ENCODE assay signal across 8 cellular contexts in genomic region chr13:45417790-45418534, GRCh38. TPM values are rescaled to one million over a fixed set of nuclear protein-coding genes. Genes with fewer than 3 reads are reported as not detected.
A peak's percentile ranks its signal among the peaks of the same experiment; 100 is the strongest.
DNase-seq lines count a peak whose midpoint lies in the region; ATAC-seq and TF ChIP-seq lines count a peak whose summit lies in the region.

Gene SLC25A30 (minus strand): TSS chr13:45418373. CDS start chr13:45411425, 6,948 bp downstream.

- peak within 1 kb of the TSS; percentile 86 for H2AFZ ChIP-seq in DND-41 (ENCODE audit: low read depth, low read length)
- H2AFZ ChIP-seq in Karpas-422 (ENCODE audit: low read length): peak within 1 kb of the TSS; percentile 33; the same call in 1 of the 2 replicates

- H3K79me2 ChIP-seq in DND-41 (ENCODE audit: insufficient read depth, low read length) (peaks cover 4% of the 10 kb centered on the region; the same call in 1 of the 2 replicates), Karpas-422 (ENCODE audit: low read length) (no peaks in the 10 kb centered on the region)

- H4K20me1 ChIP-seq in DND-41 (ENCODE audit: insufficient read depth, low read length) (no peaks in the 10 kb centered on the region), Karpas-422 (ENCODE audit: insufficient read depth, low read depth, low read length) (no peaks in the 10 kb centered on the region; the same call in 1 of the 2 replicates)

- H3K27me3 ChIP-seq in DND-41 (ENCODE audit: insufficient read depth, low read length, poor library complexity) (peaks cover 5% of the 10 kb centered on the region), Karpas-422 (ENCODE audit: low read length) (no peaks in the 10 kb centered on the region)

- H3K9me3 ChIP-seq in DND-41 (ENCODE audit: insufficient read depth, low read length, severe bottlenecking): no peaks in the 10 kb centered on the region
- no peaks in the 10 kb centered on the region for H3K9me3 ChIP-seq in Karpas-422 (ENCODE audit: low read length)

- ATAC-seq in DND-41 (ENCODE audit: insufficient read depth, low read depth): peak; percentile 92
- peak; percentile 88 for ATAC-seq in GM21786 (IDR thresholded peaks at IDR 0.05; ENCODE audit: unreplicated experiment)
- peak; percentile 98 to 99 for ATAC-seq in natural killer cell treated with Interleukin-12 subunit alpha and Interleukin-12 subunit beta and Interleukin-15 and Interleukin-18, amount 100 ng/mL, for 72 hours
- peak; percentile 97 for ATAC-seq in stimulated activated naive CD8-positive, alpha-beta T cell treated with anti-CD3 and anti-CD28 coated beads, Interleukin-15, Interleukin-2, amounts not matched to agents 100 U/mL and 50 U/mL, for 24 hours

- H3K4me3 Mint-ChIP-seq in natural killer cell treated with Interleukin-12 subunit alpha and Interleukin-12 subunit beta and Interleukin-15 and Interleukin-18, amount 100 ng/mL, for 72 hours: peak within 1 kb of the TSS; percentile 90

- peaks cover 30% of the 10 kb centered on the region for H3K4me1 ChIP-seq in DND-41 (ENCODE audit: insufficient read depth, low read length)
- peaks cover 22% of the 10 kb centered on the region for H3K4me1 ChIP-seq in Karpas-422 (ENCODE audit: low read length)

- H3K27ac ChIP-seq in DND-41 (ENCODE audit: low read length) (peak within 1 kb of the TSS; percentile 72), Karpas-422 (ENCODE audit: low read length) (no peak within 1 kb of the TSS)

- no peak for TF ChIP-seq CTCF in DND-41 (IDR thresholded peaks at IDR 0.05; ENCODE audit: borderline replicate concordance, extremely low read depth, low read length, poor library complexity, severe bottlenecking)
- no peak for TF ChIP-seq CTCF in fibroblast of pulmonary artery (IDR thresholded peaks at IDR 0.05; ENCODE audit: low read length, missing control alignments)

- no peaks in the 10 kb centered on the region for H3K36me3 Mint-ChIP-seq in natural killer cell treated with Interleukin-12 subunit alpha and Interleukin-12 subunit beta and Interleukin-15 and Interleukin-18, amount 100 ng/mL, for 72 hours

- no peaks in the 10 kb centered on the region for H3K9me3 Mint-ChIP-seq in natural killer cell treated with Interleukin-12 subunit alpha and Interleukin-12 subunit beta and Interleukin-15 and Interleukin-18, amount 100 ng/mL, for 72 hours

- H3K4me2 ChIP-seq in DND-41 (ENCODE audit: insufficient read depth, low read length): peak within 1 kb of the TSS; percentile 98
- H3K4me2 ChIP-seq in Karpas-422 (ENCODE audit: low read depth, low read length, poor library complexity, severe bottlenecking): peak within 1 kb of the TSS; percentile 83

- H3K36me3 ChIP-seq in DND-41 (ENCODE audit: insufficient read depth, low read length) (no peaks in the 10 kb centered on the region), Karpas-422 (ENCODE audit: insufficient read depth, low read length) (no peaks in the 10 kb centered on the region)

- H3K9me2 ChIP-seq in Karpas-422 (replicated peaks; ENCODE audit: insufficient read depth, low read length): no peaks in the 10 kb centered on the region

- DNase-seq in DND-41 (peak; percentile 91), Karpas-422 (peak; percentile 54), fibroblast of pulmonary artery (ENCODE audit: low read depth) (peak; percentile 89)
- peak; percentile 92 for DNase-seq in activated T-helper 9 cell treated with anti-CD3 and anti-CD28 coated beads, Interleukin-2, amount 50 U/mL, for 16 hours (ENCODE audit: low read depth)
- peak; percentile 95 for DNase-seq in natural killer cell treated with Interleukin-12 subunit alpha and Interleukin-12 subunit beta and Interleukin-15 and Interleukin-18, amount 100 ng/mL, for 72 hours (ENCODE audit: low spot score)
- peak; percentile 93 for DNase-seq in stimulated activated naive CD8-positive, alpha-beta T cell treated with anti-CD3 and anti-CD28 coated beads, Interleukin-15, Interleukin-2, amounts not matched to agents 100 U/mL and 50 U/mL, for 24 hours

- H3K27ac Mint-ChIP-seq in natural killer cell treated with Interleukin-12 subunit alpha and Interleukin-12 subunit beta and Interleukin-15 and Interleukin-18, amount 100 ng/mL, for 72 hours: peak within 1 kb of the TSS; percentile 97 to 100

- H3K9ac ChIP-seq in DND-41 (ENCODE audit: low read depth, low read length) (peak within 1 kb of the TSS; percentile 68), Karpas-422 (ENCODE audit: low read length) (no peak within 1 kb of the TSS)

- H3K27me3 Mint-ChIP-seq in natural killer cell treated with Interleukin-12 subunit alpha and Interleukin-12 subunit beta and Interleukin-15 and Interleukin-18, amount 100 ng/mL, for 72 hours: no peaks in the 10 kb centered on the region

- TF ChIP-seq POLR2A in Raji (IDR thresholded peaks at IDR 0.05; ENCODE audit: insufficient read depth, low read depth, low read length): peak; percentile 42; the same call in 1 of the 2 replicates

- peak within 1 kb of the TSS; percentile 56 to 89 for H3K4me3 ChIP-seq in DND-41 (ENCODE audit: low read depth in 1 of 2, low read length in 2 of 2)
- H3K4me3 ChIP-seq in Karpas-422 (ENCODE audit: low read length): peak within 1 kb of the TSS; percentile 50
- peak within 1 kb of the TSS; percentile 77 for H3K4me3 ChIP-seq in fibroblast of pulmonary artery (replicated peaks; ENCODE audit: low read depth, low read length)

- H3K4me1 Mint-ChIP-seq in natural killer cell treated with Interleukin-12 subunit alpha and Interleukin-12 subunit beta and Interleukin-15 and Interleukin-18, amount 100 ng/mL, for 72 hours (ENCODE audit: low read depth in 2 of 2): peaks cover 14 to 19% of the 10 kb centered on the region in 2 donors

RNA-seq across cellular contexts. Expression of gene SLC25A30, which starts in this region (rescaled TPM):
- 0.04 TPM in 1 of 2 replicates, not detected in the other for total RNA-seq in Karpas-422 (2014; rRNA removed; shearing (Covaris generic); ENCODE audit: low replicate concordance)
- 10 to 100 TPM; 28.3 to 38.8 TPM for total RNA-seq in natural killer cell treated with Interleukin-12 subunit alpha and Interleukin-12 subunit beta and Interleukin-15 and Interleukin-18, amount 100 ng/mL, for 72 hours

Comparison
In these comparisons a context has a peak if more than half of its experiments do, and no peak if none do; other contexts are left out.
1. RNA of gene SLC25A30 (total RNA-seq): 28.3 to 38.8 TPM in natural killer cell treated with Interleukin-12 subunit alpha and Interleukin-12 subunit beta and Interleukin-15 and Interleukin-18, amount 100 ng/mL, for 72 hours; 0.04 TPM in Karpas-422; every median in the first group is over 10 times any median in the second.
2. Peak in DNase-seq, H3K4me3 ChIP-seq and H3K4me2 ChIP-seq in Karpas-422; RNA of the gene not detected or under 1 TPM.
3. Peak in every context shown above with its lines, with median percentiles within 50 percentile points of each other: ATAC-seq, DNase-seq and H3K4me3 ChIP-seq.